Comparison of ENCODE assay signal across 24 cellular contexts in genomic region chr3:183163563-183163962, GRCh38. TPM values are rescaled to one million over a fixed set of nuclear protein-coding genes. Genes with fewer than 3 reads are reported as not detected.
A peak's percentile ranks its signal among the peaks of the same experiment; 100 is the strongest.
DNase-seq lines count a peak whose midpoint lies in the region; TF ChIP-seq lines count a peak whose summit lies in the region.
"Had no signal": no experiment of that assay in that cellular context is flagged by ENCODE, and none has a peak within 500 bp of the region (broad histone marks: within the 10 kb centered on the region; RNA-seq: fewer than 3 reads in every experiment).

No MANE protein-coding gene starts in this region.

- no peak overlapping the region for H3K27ac Mint-ChIP-seq in T-helper 1 cell treated with Interleukin-12 subunit alpha and Interleukin-12 subunit beta and Interleukin-4 antibody, amounts not matched to agents 30 μg/mL and 1 μg/mL, for 36 hours
- H3K27ac Mint-ChIP-seq in Calu3 (ENCODE audit: unreplicated experiment) (no peak overlapping the region), nephron (no peak overlapping the region)
- no peak overlapping the region for H3K27ac Mint-ChIP-seq in activated naive CD8-positive, alpha-beta T cell treated with anti-CD3 and anti-CD28 coated beads for 36 hours

- intact Hi-C loops in Calu3 (cut with micrococcal nuclease; ENCODE audit: unreplicated experiment) = loop anchor here (1.0 kb wide), 1 partner anchor 41 kb away; no protein-coding TSS in a partner anchor

- H3K4me3 Mint-ChIP-seq in T-helper 1 cell treated with Interleukin-12 subunit alpha and Interleukin-12 subunit beta and Interleukin-4 antibody, amounts not matched to agents 30 μg/mL and 1 μg/mL, for 36 hours = peak overlapping the region; percentile 80
- H3K4me3 Mint-ChIP-seq in Calu3 (ENCODE audit: low read depth, unreplicated experiment) (peak overlapping the region; percentile 84), nephron (peak overlapping the region in 2 of 3 experiments; percentile 79)
- peak overlapping the region; percentile 76 for H3K4me3 Mint-ChIP-seq in activated naive CD8-positive, alpha-beta T cell treated with anti-CD3 and anti-CD28 coated beads for 36 hours

- no peaks in the 10 kb centered on the region for H3K9me3 Mint-ChIP-seq in T-helper 1 cell treated with Interleukin-12 subunit alpha and Interleukin-12 subunit beta and Interleukin-4 antibody, amounts not matched to agents 30 μg/mL and 1 μg/mL, for 36 hours
- H3K9me3 Mint-ChIP-seq in Calu3 (ENCODE audit: low read depth, unreplicated experiment) = no peaks in the 10 kb centered on the region
- H3K9me3 Mint-ChIP-seq in activated naive CD8-positive, alpha-beta T cell treated with anti-CD3 and anti-CD28 coated beads for 36 hours = no peaks in the 10 kb centered on the region
- H3K9me3 Mint-ChIP-seq in nephron = peaks cover 3% of the 10 kb centered on the region

- H3K36me3 Mint-ChIP-seq in T-helper 1 cell treated with Interleukin-12 subunit alpha and Interleukin-12 subunit beta and Interleukin-4 antibody, amounts not matched to agents 30 μg/mL and 1 μg/mL, for 36 hours (ENCODE audit: low read depth) = no peaks in the 10 kb centered on the region
- H3K36me3 Mint-ChIP-seq in Calu3 (ENCODE audit: insufficient read depth, unreplicated experiment) (peaks cover 19% of the 10 kb centered on the region), nephron (ENCODE audit: low read depth) (no peaks in the 10 kb centered on the region)
- H3K36me3 Mint-ChIP-seq in activated naive CD8-positive, alpha-beta T cell treated with anti-CD3 and anti-CD28 coated beads for 36 hours = peaks cover 4% of the 10 kb centered on the region

- H3K27ac ChIP-seq in coronary artery = no peak overlapping the region
- H3K27ac ChIP-seq: 22Rv1, BLaER1, parathyroid adenoma, transverse colon had no signal

- no peak for TF ChIP-seq CTCF in Calu3 (IDR thresholded peaks at IDR 0.05; ENCODE audit: unreplicated experiment)
- no peak for TF ChIP-seq CTCF in nephron (IDR thresholded peaks at IDR 0.05; ENCODE audit: unreplicated experiment in 3 of 3)
- TF ChIP-seq CTCF in coronary artery (IDR thresholded peaks at IDR 0.05) = no peak

- DNase-seq in T-helper 1 cell = no peak
- DNase-seq in Calu3 = no peak
- no peak for DNase-seq in activated naive CD8-positive, alpha-beta T cell treated with anti-CD3 and anti-CD28 coated beads for 36 hours
- no peak for DNase-seq in coronary artery (ENCODE audit: low spot score)
- no peak for DNase-seq in AML-193 (lab: John Stamatoyannopoulos, UW)
- DNase-seq in NCI-H748 (lab: John Stamatoyannopoulos, UW; ENCODE audit: unreplicated experiment) = no peak
- DNase-seq: activated CD4-positive, alpha-beta T cell treated with anti-CD3 and anti-CD28 coated beads, Interleukin-2, amount 50 U/mL, for 1 hour; activated effector memory CD4-positive, alpha-beta T cell treated with anti-CD3 and anti-CD28 coated beads, Interleukin-2, amount 50 U/mL, for 16 hours; dermis blood vessel endothelial cell; DMS79; erythroblast; GOT3; left lung; mucosa of descending colon; NCI-H2081; NCI-H524 treated with DMSO at 0.1 percent for 48 hours; T-helper 9 cell; transverse colon had no signal

- BruUV-seq in Calu3 (replicated peaks; lab: Mats Ljungman, UMichigan) = TSS peak; percentile 30

- CTCF ChIA-PET in Calu3 (lab: Charles Lee) = interaction anchor here (1.2 to 1.6 kb wide), 2 partner anchors 15 to 21 kb away, joined by 4 to 5 read pairs; no protein-coding TSS in a partner anchor

- no peak overlapping the region for H3K4me3 ChIP-seq in coronary artery
- H3K4me3 ChIP-seq: mucosa of descending colon had no signal

- peaks cover 16% of the 10 kb centered on the region for H3K4me1 Mint-ChIP-seq in T-helper 1 cell treated with Interleukin-12 subunit alpha and Interleukin-12 subunit beta and Interleukin-4 antibody, amounts not matched to agents 30 μg/mL and 1 μg/mL, for 36 hours (ENCODE audit: low read depth)
- H3K4me1 Mint-ChIP-seq in Calu3 (ENCODE audit: low read depth, unreplicated experiment) = peaks cover 21% of the 10 kb centered on the region
- H3K4me1 Mint-ChIP-seq in activated naive CD8-positive, alpha-beta T cell treated with anti-CD3 and anti-CD28 coated beads for 36 hours = peaks cover 29% of the 10 kb centered on the region
- H3K4me1 Mint-ChIP-seq in nephron = peaks cover 8% of the 10 kb centered on the region

- peaks cover 16% of the 10 kb centered on the region for H3K27me3 Mint-ChIP-seq in T-helper 1 cell treated with Interleukin-12 subunit alpha and Interleukin-12 subunit beta and Interleukin-4 antibody, amounts not matched to agents 30 μg/mL and 1 μg/mL, for 36 hours (ENCODE audit: low read depth)
- H3K27me3 Mint-ChIP-seq in Calu3 (ENCODE audit: unreplicated experiment) (peaks cover 3% of the 10 kb centered on the region), nephron (ENCODE audit: low read depth) (peaks cover 37% of the 10 kb centered on the region)
- no peaks in the 10 kb centered on the region for H3K27me3 Mint-ChIP-seq in activated naive CD8-positive, alpha-beta T cell treated with anti-CD3 and anti-CD28 coated beads for 36 hours

RNA-seq across cellular contexts. Expression of gene LAMP3, which starts 1.0 kb away (rescaled TPM):
- 20.5 and 39.7 TPM in 2 replicates for total RNA-seq in Calu3 (2022)
- 10 to 100 TPM; 10.8 to 10.9 TPM for total RNA-seq in activated naive CD8-positive, alpha-beta T cell treated with anti-CD3 and anti-CD28 coated beads for 36 hours
- total RNA-seq: OCI-LY7 had no signal
